ENCODE assay signal across 22 cellular contexts in genomic region chr2:241743620-241744019, GRCh38. TPM values are rescaled to one million over a fixed set of nuclear protein-coding genes. Genes with fewer than 3 reads are reported as not detected.
"Had no signal": no experiment of that assay in that cellular context is flagged by ENCODE, and none has a peak within 500 bp of the region (broad histone marks: within the 10 kb centered on the region; RNA-seq: fewer than 3 reads in every experiment).

No MANE protein-coding gene starts in this region.

- H3K4me3 ChIP-seq: coronary artery, mucosa of descending colon, prostate gland, sigmoid colon, skin epidermis, testis, transverse colon had no signal

- H3K9me3 Mint-ChIP-seq: stimulated activated naive CD8-positive, alpha-beta T cell treated with anti-CD3 and anti-CD28 coated beads, Interleukin-15, Interleukin-2, amounts not matched to agents 100 ng/mL and 50 ng/mL, for 24 hours had no signal

- H3K9me3 ChIP-seq: mucosa of descending colon, prostate gland, sigmoid colon, testis, transverse colon had no signal

- H3K4me1 Mint-ChIP-seq: endodermal cell, nephron had no signal

- H3K27ac Mint-ChIP-seq: endodermal cell; nephron; stimulated activated naive CD8-positive, alpha-beta T cell treated with anti-CD3 and anti-CD28 coated beads, Interleukin-15, Interleukin-2, amounts not matched to agents 100 ng/mL and 50 ng/mL, for 24 hours had no signal

- H3K9ac ChIP-seq: parathyroid adenoma had no signal

- ATAC-seq: mucosa of descending colon had no signal

- DNase-seq: central memory CD4-positive, alpha-beta T cell; effector CD4-positive, alpha-beta T cell; endodermal cell; foreskin melanocyte; head of caudate nucleus; hippocampal formation; mammary epithelial cell; mucosa of descending colon; retina; sigmoid colon; stimulated activated CD4-positive, alpha-beta T cell treated with anti-CD3 and anti-CD28 coated beads, Interleukin-12 subunit alpha, Interleukin-12 subunit beta, amount 100 ng/mL, for 4 hours; stimulated activated CD4-positive, alpha-beta T cell treated with anti-CD3 and anti-CD28 coated beads, Interleukin-2, amount 100 ng/mL, for 48 hours; testis; transverse colon had no signal

- H2AFZ ChIP-seq: parathyroid adenoma had no signal

- H3K27ac ChIP-seq: coronary artery, parathyroid adenoma, prostate gland, sigmoid colon, skin epidermis, testis, transverse colon had no signal

- H3K4me3 Mint-ChIP-seq: endodermal cell; nephron; stimulated activated naive CD8-positive, alpha-beta T cell treated with anti-CD3 and anti-CD28 coated beads, Interleukin-15, Interleukin-2, amounts not matched to agents 100 ng/mL and 50 ng/mL, for 24 hours had no signal

- H3K27me3 Mint-ChIP-seq: stimulated activated naive CD8-positive, alpha-beta T cell treated with anti-CD3 and anti-CD28 coated beads, Interleukin-15, Interleukin-2, amounts not matched to agents 100 ng/mL and 50 ng/mL, for 24 hours had no signal

- H3K4me1 ChIP-seq: parathyroid adenoma, prostate gland, sigmoid colon, testis, transverse colon had no signal

- H3K27me3 ChIP-seq: sigmoid colon, testis, transverse colon had no signal

RNA-seq across cellular contexts. Expression of gene GAL3ST2, which starts 33.0 kb away (rescaled TPM):
- total RNA-seq: dermis microvascular lymphatic vessel endothelial cell, kidney epithelial cell, mammary epithelial cell had no signal
- polyA plus RNA-seq: mammary epithelial cell had no signal
